Comparison of ENCODE assay signal across 10 cellular contexts in genomic region chr15:84983299-84983698, GRCh38. TPM values are rescaled to one million over a fixed set of nuclear protein-coding genes. Genes with fewer than 3 reads are reported as not detected.
DNase-seq lines count a peak whose midpoint lies in the region; ATAC-seq and TF ChIP-seq lines count a peak whose summit lies in the region.
"Had no signal": no experiment of that assay in that cellular context is flagged by ENCODE, and none has a peak within 500 bp of the region (broad histone marks: within the 10 kb centered on the region; RNA-seq: fewer than 3 reads in every experiment).

No MANE protein-coding gene starts in this region.

- no peak overlapping the region for H3K9ac ChIP-seq in MM.1S (ENCODE audit: low read length)

- TF ChIP-seq CTCF in Calu3 (IDR thresholded peaks at IDR 0.05; ENCODE audit: unreplicated experiment) (no peak), Panc1 (IDR thresholded peaks at IDR 0.05) (no peak), epithelial cell of esophagus (IDR thresholded peaks at IDR 0.05; ENCODE audit: insufficient read depth, low read depth, low read length, missing control alignments) (no peak), progenitor cell of endocrine pancreas (IDR thresholded peaks at IDR 0.05; ENCODE audit: unreplicated experiment) (no peak), MM.1S (IDR thresholded peaks at IDR 0.05; ENCODE audit: low read length) (no peak)

- H3K9me3 ChIP-seq in Panc1 (ENCODE audit: control insufficient read depth, insufficient read depth, low read depth, low read length) (no peaks in the 10 kb centered on the region), MM.1S (replicated peaks; ENCODE audit: insufficient read depth, low read length) (no peaks in the 10 kb centered on the region)

- no peak overlapping the region for H2AFZ ChIP-seq in MM.1S (ENCODE audit: low read length)

- H3K27me3 ChIP-seq in Panc1 (ENCODE audit: control insufficient read depth, insufficient read depth, low read length): no peaks in the 10 kb centered on the region
- no peaks in the 10 kb centered on the region for H3K27me3 ChIP-seq in MM.1S (replicated peaks; ENCODE audit: insufficient read depth, low read length)

- in situ Hi-C loops in Panc1 (cut with HindIII; ENCODE audit: low pct_unique_long_range_greater_than_20kb, low sequenced_read_pairs): no loop called here

- H3K27me3 Mint-ChIP-seq in Calu3 (ENCODE audit: unreplicated experiment) (no peaks in the 10 kb centered on the region), progenitor cell of endocrine pancreas (peaks cover 35% of the 10 kb centered on the region)

- DNase-seq in Calu3: no peak
- DNase-seq in Panc1 (ENCODE audit: low read depth, low spot score): no peak
- no peak for DNase-seq in epithelial cell of esophagus (ENCODE audit: low read depth)
- no peak for DNase-seq in progenitor cell of endocrine pancreas (ENCODE audit: low spot score, unreplicated experiment)
- no peak for DNase-seq in 8988T
- no peak for DNase-seq in HCEC 1CT
- no peak for DNase-seq in NCI-H226
- DNase-seq in MM.1S: no peak
- DNase-seq: SHP77 had no signal

- peak overlapping the region; percentile 84 for H3K27ac Mint-ChIP-seq in Calu3 (ENCODE audit: unreplicated experiment)
- H3K27ac Mint-ChIP-seq in progenitor cell of endocrine pancreas: no peak overlapping the region

- H3K79me2 ChIP-seq in MM.1S (ENCODE audit: low read length): peaks cover 19% of the 10 kb centered on the region

- H3K4me3 Mint-ChIP-seq in Calu3 (ENCODE audit: low read depth, unreplicated experiment): peak overlapping the region; percentile 97
- peak overlapping the region; percentile 82 for H3K4me3 Mint-ChIP-seq in progenitor cell of endocrine pancreas (ENCODE audit: low read depth)

- BruUV-seq in Calu3 (replicated peaks; lab: Mats Ljungman, UMichigan) (TSS peak; percentile 32), Panc1 (replicated peaks; lab: Mats Ljungman, UMichigan) (TSS peak; percentile 62)

- peaks cover 30% of the 10 kb centered on the region for H3K4me1 ChIP-seq in Panc1 (ENCODE audit: control insufficient read depth, insufficient read depth, low read length)
- H3K4me1 ChIP-seq in MM.1S (ENCODE audit: low read length): no peaks in the 10 kb centered on the region; the same call in 1 of the 2 replicates

- H3K4me3 ChIP-seq in Panc1 (ENCODE audit: low read depth in 2 of 2, low read length in 2 of 2) (peak overlapping the region; percentile 77 to 78), epithelial cell of esophagus (ENCODE audit: low read length) (peak overlapping the region; percentile 65), MM.1S (ENCODE audit: low read length) (no peak overlapping the region)

- H3K4me1 Mint-ChIP-seq in Calu3 (ENCODE audit: low read depth, unreplicated experiment) (peaks cover 29% of the 10 kb centered on the region), progenitor cell of endocrine pancreas (ENCODE audit: low read depth) (peaks cover 32% of the 10 kb centered on the region)

- no peak overlapping the region for H3K4me2 ChIP-seq in MM.1S (ENCODE audit: low read depth, low read length)

- H4K20me1 ChIP-seq in MM.1S (ENCODE audit: insufficient read depth, low read length): no peaks in the 10 kb centered on the region

- H3F3A ChIP-seq in MM.1S (ENCODE audit: insufficient read depth, low read length): 0 out of 2 replicates have a peak, but pooled peaks cover 3% of the 10 kb centered on the region

- CTCF ChIA-PET in Calu3 (lab: Charles Lee): interaction anchor here (0.8 to 1.7 kb wide), 2 partner anchors 11 to 47 kb away, joined by 3 to 5 read pairs; no protein-coding TSS in a partner anchor
- CTCF ChIA-PET in Panc1 (lab: Charles Lee): interaction anchor here (0.9 kb wide), 1 partner anchor 63 kb away, joined by 3 read pairs; no protein-coding TSS in a partner anchor

- POLR2A ChIA-PET in Panc1 (lab: Charles Lee): no interaction called here

- H3K9me3 Mint-ChIP-seq in Calu3 (ENCODE audit: low read depth, unreplicated experiment) (no peaks in the 10 kb centered on the region), progenitor cell of endocrine pancreas (ENCODE audit: low read depth) (peaks cover under 1% of the 10 kb centered on the region)

- intact Hi-C loops in Calu3 (cut with micrococcal nuclease; ENCODE audit: unreplicated experiment): no loop called here
- intact Hi-C loops in Panc1 (cut with micrococcal nuclease; ENCODE audit: unreplicated experiment): no loop called here

- H3K9me2 ChIP-seq in MM.1S (replicated peaks; ENCODE audit: insufficient read depth, low read length): no peaks in the 10 kb centered on the region

- H3K27ac ChIP-seq in Panc1 (ENCODE audit: low read length) (peak overlapping the region; percentile 75), MM.1S (ENCODE audit: low read length) (no peak overlapping the region)
- H3K27ac ChIP-seq: epithelial cell of prostate had no signal

- ATAC-seq in Panc1: no peak

- H3K36me3 Mint-ChIP-seq in Calu3 (ENCODE audit: insufficient read depth, unreplicated experiment): peaks cover 44% of the 10 kb centered on the region
- peaks cover under 1% of the 10 kb centered on the region for H3K36me3 Mint-ChIP-seq in progenitor cell of endocrine pancreas (ENCODE audit: insufficient read depth)

- H3K36me3 ChIP-seq in Panc1 (ENCODE audit: control insufficient read depth, insufficient read depth, low read length) (no peaks in the 10 kb centered on the region; the same call in 1 of the 2 replicates), MM.1S (replicated peaks; ENCODE audit: insufficient read depth, low read length) (no peaks in the 10 kb centered on the region)

RNA-seq across cellular contexts. Expression of gene PDE8A, which starts 1.6 kb away (rescaled TPM):
- total RNA-seq in Calu3 (2022) (65.9 and 66.5 TPM in 2 replicates), Panc1 (2021; ENCODE audit: unreplicated experiment) (40.0 TPM), progenitor cell of endocrine pancreas (24.5 and 28.8 TPM in 2 replicates)
- polyA plus RNA-seq in Panc1 (2012; ENCODE audit: insufficient read length): 21.0 TPM
